2 cellular contexts compared by ENCODE assay signal in genomic region chr21:43570195-43570594, GRCh38.
DNase-seq lines count a peak whose midpoint lies in the region; ATAC-seq and TF ChIP-seq lines count a peak whose summit lies in the region.
"Not testable (repeated sequence)": the region's sequence is repeated elsewhere in the genome, so short reads cannot be mapped to it uniquely, and the experiment has no call there.

No MANE protein-coding gene starts in this region.

- ATAC-seq in SK-N-SH treated with all-trans-retinoic acid at 6 μM for 48 hours (peak; percentile 58), omental fat pad (ENCODE audit: low FRiP score) (peak; percentile 73)

- DNase-seq in omental fat pad (ENCODE audit: low spot score): not testable (repeated sequence)

- TF ChIP-seq CTCF in omental fat pad (IDR thresholded peaks at IDR 0.05): not testable (repeated sequence)
